22 cellular contexts compared by ENCODE assay signal in genomic region chr14:83342590-83342989, GRCh38.
DNase-seq lines count a peak whose midpoint lies in the region; ATAC-seq and TF ChIP-seq lines count a peak whose summit lies in the region.
"Had no signal": no experiment of that assay in that cellular context is flagged by ENCODE, and none has a peak within 500 bp of the region (broad histone marks: within the 10 kb centered on the region; RNA-seq: fewer than 3 reads in every experiment).

No MANE protein-coding gene starts in this region.

- no peaks in the 10 kb centered on the region for H3K36me3 ChIP-seq in MG63
- H3K36me3 ChIP-seq in esophagus squamous epithelium: no peaks in the 10 kb centered on the region

- H3K4me3 ChIP-seq in AG10803 (ENCODE audit: low read length) (no peak overlapping the region), MG63 (no peak overlapping the region), esophagus squamous epithelium (no peak overlapping the region)

- H3K27me3 ChIP-seq in MG63 (no peaks in the 10 kb centered on the region), esophagus squamous epithelium (no peaks in the 10 kb centered on the region)

- H3K4me1 ChIP-seq in esophagus squamous epithelium: no peaks in the 10 kb centered on the region

- H3K27ac ChIP-seq in esophagus squamous epithelium: no peak overlapping the region

- TF ChIP-seq CTCF in AG10803 (conservative IDR thresholded peaks at IDR 0.05; ENCODE audit: low read length) (no peak), esophagus squamous epithelium (IDR thresholded peaks at IDR 0.05) (no peak)

- 61 to 66% methylated on average over 8 to 9 of the region's 9 CpGs for WGBS in esophagus squamous epithelium, 2 donors

- peak; percentile 67 for DNase-seq in AG10803 (ENCODE audit: low read depth)
- DNase-seq in MG63: peak; percentile 3
- peak; percentile 46 for DNase-seq in Right ventricle myocardium superior
- DNase-seq in sciatic nerve (ENCODE audit: low spot score): peak; percentile 69
- no peak for DNase-seq in esophagus squamous epithelium (lab: John Stamatoyannopoulos, UW)
- DNase-seq in occipital lobe (lab: John Stamatoyannopoulos, UW): no peak
- no peak for DNase-seq in kidney tubule cell (ENCODE audit: low spot score)
- DNase-seq in T1000 (lab: John Stamatoyannopoulos, UW): no peak
- DNase-seq: activated CD4-positive, alpha-beta T cell treated with anti-CD3 and anti-CD28 coated beads for 1 hour; activated gamma-delta T cell treated with Interleukin-2 at 50 U/mL for 16 hours; activated naive CD8-positive, alpha-beta T cell treated with anti-CD3 and anti-CD28 coated beads, Interleukin-2, amount 50 U/mL, for 24 hours; Calu3; DND-41; effector CD8-positive, alpha-beta T cell; erythroblast; glutamatergic neuron; KBM-7; mesenchymal stem cell; NCI-H1436 treated with DMSO at 0.1 percent for 48 hours; NCI-H510A; NK-92 treated with Interleukin-12 subunit alpha and Interleukin-12 subunit beta, amount 100 ng/mL, for 24 hours had no signal

- TF ChIP-seq POLR2A in esophagus squamous epithelium (IDR thresholded peaks at IDR 0.05): no peak

- ATAC-seq in Right ventricle myocardium superior (ENCODE audit: poor library complexity): peak; percentile 12
- peak; percentile 89 for ATAC-seq in sciatic nerve
- ATAC-seq: activated naive CD8-positive, alpha-beta T cell treated with anti-CD3 and anti-CD28 coated beads, Interleukin-2, amount 50 U/mL, for 24 hours; Panc1 had no signal

- intact Hi-C loops in Right ventricle myocardium superior (cut with DNase I): no loop called here
- intact Hi-C loops in sciatic nerve (cut with DNase I): no loop called here
- intact Hi-C loops in esophagus squamous epithelium (cut with DNase I): no loop called here

- no peaks in the 10 kb centered on the region for H3K9me3 ChIP-seq in MG63
- no peaks in the 10 kb centered on the region for H3K9me3 ChIP-seq in esophagus squamous epithelium

Comparison
In these comparisons a context has a peak if more than half of its experiments do, and no peak if none do; other contexts are left out.
1. DNase-seq: peak in AG10803 (single experiment), MG63 (single experiment), Right ventricle myocardium superior (single experiment) and sciatic nerve (single experiment); none in esophagus squamous epithelium (single experiment), occipital lobe (single experiment), kidney tubule cell (single experiment) and T1000 (single experiment).